In the genomic region with DNA sequence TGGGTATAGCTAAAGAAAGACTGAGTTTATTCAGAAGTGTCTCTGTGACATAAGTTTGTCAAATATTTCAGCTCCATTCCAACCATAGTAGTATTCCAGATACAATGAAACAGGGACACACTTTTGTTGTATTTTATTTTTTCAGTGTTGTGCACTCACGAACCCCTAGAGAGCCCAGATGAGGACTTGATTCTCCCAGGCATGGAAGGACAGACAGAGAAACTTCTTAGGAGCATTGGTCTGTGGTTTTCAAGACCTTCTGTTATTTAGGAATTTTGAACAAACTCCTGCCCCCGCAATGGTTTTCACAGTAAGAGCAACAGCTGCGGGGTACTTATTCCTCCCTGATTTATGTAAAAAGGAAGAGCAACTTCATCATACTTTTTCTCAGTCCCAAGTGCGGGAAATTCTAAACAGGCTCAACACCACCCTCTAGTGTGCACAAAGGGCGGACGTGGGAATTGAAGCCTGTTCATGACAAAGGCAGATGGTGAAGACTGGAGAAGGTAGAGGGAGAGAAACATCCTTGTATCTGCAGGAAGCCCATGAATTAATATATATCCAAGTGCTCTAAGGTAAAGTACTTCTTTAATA, we compare ENCODE assay signal across 9 cellular contexts.
A peak's percentile ranks its signal among the peaks of the same experiment; 100 is the strongest.
DNase-seq lines count a peak whose midpoint lies in the region; ATAC-seq, FAIRE-seq and TF ChIP-seq lines count a peak whose summit lies in the region.
"Had no signal": no experiment of that assay in that cellular context is flagged by ENCODE, and none has a peak within 500 bp of the region (broad histone marks: within the 10 kb centered on the region; RNA-seq: fewer than 3 reads in every experiment).

No MANE protein-coding gene starts in this region.

- H3K4me1 ChIP-seq in mammary epithelial cell (ENCODE audit: insufficient read depth, low read length) (no peaks in the 10 kb centered on the region), kidney (ENCODE audit: control insufficient read depth in 1 of 2, insufficient read depth in 1 of 2, low read depth in 1 of 2, low read length in 2 of 2) (no peaks in the 10 kb centered on the region)

- H3K4me3 ChIP-seq in mammary epithelial cell (replicated peaks in 1 of 3; ENCODE audit: insufficient read depth in 1 of 3, low read depth in 2 of 3, low read length in 3 of 3) (no peak overlapping the region), kidney (ENCODE audit: low read length in 2 of 2) (no peak overlapping the region)

- BruUV-seq in mammary epithelial cell (replicated peaks; lab: Mats Ljungman, UMichigan) = no TSS peak

- H3K9ac ChIP-seq in mammary epithelial cell (ENCODE audit: insufficient read depth, low read length) (no peak overlapping the region), kidney (ENCODE audit: low read length in 2 of 2) (no peak overlapping the region)

- in situ Hi-C loops in mammary epithelial cell (cut with MboI; ENCODE audit: low sequenced_read_pairs in 2 of 2) = no loop called here

- DNase-seq in COLO829 (ENCODE audit: low spot score) = peak; percentile 75
- peak; percentile 63 to 71 for DNase-seq in Kasumi-1 (lab: John Stamatoyannopoulos, UW)
- DNase-seq in RPMI7951 (ENCODE audit: low read depth) = peak; percentile 46
- DNase-seq in mammary epithelial cell = peak; percentile 28
- no peak for DNase-seq in kidney
- peak; percentile 3 for DNase-seq in stimulated activated CD8-positive, alpha-beta memory T cell treated with anti-CD3 and anti-CD28 coated beads, Interleukin-4, amount 100 ng/mL, for 24 hours (ENCODE audit: low read depth)

- H3K36me3 ChIP-seq in mammary epithelial cell (ENCODE audit: insufficient read depth, low read length) = no peaks in the 10 kb centered on the region
- no peaks in the 10 kb centered on the region for H3K36me3 ChIP-seq in kidney (ENCODE audit: control insufficient read depth in 1 of 2, insufficient read depth in 2 of 2, low read length in 2 of 2)

- intact Hi-C loops in mammary epithelial cell (cut with micrococcal nuclease) = loop anchor here (10.0 kb wide), 1 partner anchor 825 kb away; no protein-coding TSS in a partner anchor
- intact Hi-C loops in kidney (cut with DNase I) = no loop called here

- no peaks in the 10 kb centered on the region for H3K27me3 ChIP-seq in mammary epithelial cell (ENCODE audit: insufficient read depth, low read length)

- no peak for TF ChIP-seq POLR2A in GM18505 (IDR thresholded peaks at IDR 0.05; ENCODE audit: borderline replicate concordance, extremely low read depth, insufficient read depth, insufficient read length)

- H3K79me2 ChIP-seq in mammary epithelial cell (ENCODE audit: insufficient read depth, low read length) = no peaks in the 10 kb centered on the region

- WGBS in mammary epithelial cell (ENCODE audit: low coverage, missing lambda C conversion rate) = 12% methylated on average over 6 of the region's 6 CpGs

- ATAC-seq in GM18909 (IDR thresholded peaks at IDR 0.05; ENCODE audit: poor library complexity, unreplicated experiment) (peak; percentile 62), GM18505 (IDR thresholded peaks at IDR 0.05; ENCODE audit: unreplicated experiment) (no peak)
- ATAC-seq: T-cell had no signal

- FAIRE-seq in kidney (lab: Jason Lieb, UNC) = peak; percentile 39

- CTCF ChIA-PET in mammary epithelial cell (lab: Charles Lee; ENCODE audit: low non-redundant PET) = no interaction called here

- H4K20me1 ChIP-seq in mammary epithelial cell (ENCODE audit: insufficient read depth, low read length) = no peaks in the 10 kb centered on the region

- no peak overlapping the region for H3K27ac ChIP-seq in mammary epithelial cell (ENCODE audit: insufficient read depth, low read depth, low read length)
- no peak overlapping the region for H3K27ac ChIP-seq in kidney (ENCODE audit: low read depth in 2 of 2, low read length in 2 of 2)

- H2AFZ ChIP-seq in mammary epithelial cell (ENCODE audit: low read depth, low read length) = no peak overlapping the region

- dilution Hi-C loops in mammary epithelial cell (cut with HindIII; ENCODE audit: low sequenced_read_pairs) = no loop called here

- TF ChIP-seq CTCF in mammary epithelial cell (conservative IDR thresholded peaks at IDR 0.05 in 1 of 2, IDR thresholded peaks at IDR 0.05 in 1 of 2; ENCODE audit: extremely low read depth in 1 of 2, insufficient read depth in 1 of 2, low read depth in 1 of 2, low read length in 2 of 2) (peak; percentile 65 to 72), kidney (IDR thresholded peaks at IDR 0.05; ENCODE audit: borderline replicate concordance, extremely low read depth, insufficient read depth) (peak; percentile 50)

- H3K4me2 ChIP-seq in mammary epithelial cell (ENCODE audit: insufficient read depth, low read depth, low read length) = no peak overlapping the region

- H3K9me3 ChIP-seq in mammary epithelial cell (replicated peaks; ENCODE audit: insufficient read depth, low read length) (no peaks in the 10 kb centered on the region), kidney (ENCODE audit: control insufficient read depth in 1 of 2, low read length in 2 of 2) (no peaks in the 10 kb centered on the region)
